ENCODE assay signal across 8 cellular contexts in the genomic region with DNA sequence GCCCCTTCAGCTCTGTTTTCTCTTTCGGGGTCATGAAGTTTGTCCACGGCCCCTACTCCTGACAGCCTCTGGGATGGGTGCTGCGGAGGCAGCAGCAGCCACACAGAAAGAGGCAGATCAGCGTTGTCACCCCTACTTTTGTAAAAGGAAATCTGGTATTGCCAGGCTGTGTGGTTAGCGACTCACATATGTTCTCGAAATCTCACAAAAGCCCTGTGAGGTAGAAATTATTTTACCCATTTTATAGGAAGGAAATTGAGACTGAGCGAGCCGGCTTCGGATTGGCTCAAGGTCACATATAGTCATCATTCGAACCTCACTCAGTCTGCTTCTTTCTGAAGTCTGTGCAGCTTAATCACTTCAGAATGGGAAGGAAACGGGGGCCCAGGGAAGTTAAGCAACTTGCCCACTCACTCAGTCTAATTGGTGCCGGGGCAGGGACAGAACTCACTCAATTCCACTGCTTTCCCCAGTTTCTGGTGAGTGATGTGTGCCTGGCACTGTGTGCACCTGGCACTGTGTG. TPM values are rescaled to one million over a fixed set of nuclear protein-coding genes. Genes with fewer than 3 reads are reported as not detected.
A peak's percentile ranks its signal among the peaks of the same experiment; 100 is the strongest.
DNase-seq lines count a peak whose midpoint lies in the region; ATAC-seq, FAIRE-seq and TF ChIP-seq lines count a peak whose summit lies in the region.

No MANE protein-coding gene starts in this region.

- no peaks in the 10 kb centered on the region for H3K9me3 Mint-ChIP-seq in immature natural killer cell

- peaks cover 15 to 19% of the 10 kb centered on the region in 2 donors for H3K4me1 Mint-ChIP-seq in immature natural killer cell

- H3K27ac Mint-ChIP-seq in immature natural killer cell: peak overlapping the region; percentile 61 to 91 (median 80)

- peaks cover 4 to 5% (median 4%) of the 10 kb centered on the region in 3 donors for H3K27me3 Mint-ChIP-seq in immature natural killer cell (ENCODE audit: low read depth in 3 of 3)

- FAIRE-seq in GM12892 (lab: Jason Lieb, UNC): peak; percentile 44

- TF ChIP-seq POLR2A in GM12892 (IDR thresholded peaks at IDR 0.05; ENCODE audit: low read depth, low read length): no peak

- DNase-seq in GM12892 (ENCODE audit: insufficient read length) (no peak), RKO (ENCODE audit: low spot score) (peak; percentile 85), astrocyte of the hippocampus (ENCODE audit: low read depth, low spot score) (peak; percentile 48), immature natural killer cell (peak in 2 of 3 donors; percentile 26 to 36), SW 1271 (lab: John Stamatoyannopoulos, UW) (no peak)
- DNase-seq in stimulated activated CD4-positive, alpha-beta T cell treated with anti-CD3 and anti-CD28 coated beads, Interleukin-2, amount 100 ng/mL, for 4 hours (ENCODE audit: low read depth): peak; percentile 37

- H3K36me3 Mint-ChIP-seq in immature natural killer cell: no peaks in the 10 kb centered on the region

- ATAC-seq in GM21825 (IDR thresholded peaks at IDR 0.05; ENCODE audit: unreplicated experiment) (no peak), GM21367 (IDR thresholded peaks at IDR 0.05; ENCODE audit: unreplicated experiment) (no peak)

- peak overlapping the region; percentile 64 to 87 (median 84) for H3K4me3 Mint-ChIP-seq in immature natural killer cell

RNA-seq across cellular contexts. Expression of gene CKAP4, which starts 1.1 kb away (rescaled TPM):
- 7.0 TPM for polyA plus RNA-seq in GM12892 (2012; ENCODE audit: missing spikeins)
- polyA plus RNA-seq in immature natural killer cell: 1 to 10 TPM in 2 of 3 donors, under 1 TPM in 1; 0.65 to 2.7 (median 1.0) TPM

RNA-seq across cellular contexts. Expression of gene TCP11L2, which starts 53.6 kb away (rescaled TPM):
- polyA plus RNA-seq in GM12892 (2012; ENCODE audit: missing spikeins): 1.8 TPM
- 10 to 100 TPM; 11.0 to 20.4 (median 18.1) TPM for polyA plus RNA-seq in immature natural killer cell

Comparison
In these comparisons a context has a peak if more than half of its experiments do, and no peak if none do; other contexts are left out.
1. DNase-seq: peak in RKO (single experiment), astrocyte of the hippocampus (single experiment), immature natural killer cell (2 of 3) and stimulated activated CD4-positive, alpha-beta T cell treated with anti-CD3 and anti-CD28 coated beads, Interleukin-2, amount 100 ng/mL, for 4 hours (single experiment); none in GM12892 (single experiment) and SW 1271 (0 of 2).